In the genomic region with DNA sequence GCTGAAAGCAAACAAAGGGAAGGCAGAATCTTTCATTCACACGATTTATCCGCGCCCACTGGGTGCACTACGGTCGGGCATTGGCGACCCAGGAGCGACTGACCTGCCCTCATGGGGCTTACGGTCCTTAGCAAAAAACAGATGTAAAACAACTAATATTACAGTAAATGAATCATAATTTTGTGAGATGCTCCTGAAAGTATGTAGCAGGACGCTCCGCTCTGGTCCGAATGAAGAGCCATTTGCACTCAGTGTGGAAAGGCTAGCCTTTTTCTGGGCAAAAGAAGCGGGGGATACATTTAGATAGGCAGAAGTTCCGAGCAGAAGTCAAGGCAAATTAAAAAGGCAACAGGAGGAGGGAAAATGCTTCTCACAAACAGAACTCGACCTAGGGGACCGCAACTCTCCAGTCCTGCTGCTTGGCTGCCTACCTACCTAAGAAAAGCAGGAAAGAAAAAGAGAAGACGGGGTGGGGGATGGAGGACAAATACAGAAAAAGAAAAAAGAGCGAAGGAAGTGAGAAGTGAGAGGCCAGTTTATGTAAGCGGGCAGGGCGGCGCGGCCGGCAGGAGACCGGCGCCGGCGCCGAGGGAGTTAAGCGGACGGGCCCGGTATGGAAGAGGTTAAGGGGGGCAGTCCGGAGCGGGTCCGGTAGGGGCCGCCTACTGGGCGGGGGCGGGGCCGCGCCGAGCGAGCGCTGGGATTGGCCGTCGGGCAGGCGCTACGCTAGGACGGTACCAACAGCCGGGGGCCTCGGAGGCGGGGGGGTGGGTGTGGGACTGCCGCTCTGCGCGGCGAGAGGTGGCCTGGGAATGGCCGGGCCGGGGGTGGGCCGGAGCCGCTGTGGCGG, we compare ENCODE assay signal across 1 cellular context.
A peak's percentile ranks its signal among the peaks of the same experiment; 100 is the strongest.
TF ChIP-seq lines count a peak whose summit lies in the region.

TSS of gene FAM20B (plus strand) at position 770 of the 850 bp plus-strand sequence. CDS start 17,954 bp downstream, outside the sequence.

TF ChIP-seq in HepG2, 621 proteins besides CTCF, POLR2A, EP300 and RAD21 (continued from another document and continues in another):
- TF ChIP-seq THAP9 (CRISPR knock-in tag; IDR thresholded peaks at IDR 0.05; ENCODE audit: borderline replicate concordance) = no peak
- no peak for TF ChIP-seq TCF7 (IDR thresholded peaks at IDR 0.05; ENCODE audit: low read depth)
- TF ChIP-seq, protein P1, sequence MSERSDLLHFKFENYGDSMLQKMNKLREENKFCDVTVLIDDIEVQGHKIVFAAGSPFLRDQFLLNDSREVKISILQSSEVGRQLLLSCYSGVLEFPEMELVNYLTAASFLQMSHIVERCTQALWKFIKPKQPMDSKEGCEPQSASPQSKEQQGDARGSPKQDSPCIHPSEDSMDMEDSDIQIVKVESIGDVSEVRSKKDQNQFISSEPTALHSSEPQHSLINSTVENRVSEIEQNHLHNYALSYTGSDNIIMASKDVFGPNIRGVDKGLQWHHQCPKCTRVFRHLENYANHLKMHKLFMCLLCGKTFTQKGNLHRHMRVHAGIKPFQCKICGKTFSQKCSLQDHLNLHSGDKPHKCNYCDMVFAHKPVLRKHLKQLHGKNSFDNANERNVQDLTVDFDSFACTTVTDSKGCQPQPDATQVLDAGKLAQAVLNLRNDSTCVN (CRISPR knock-in tag; IDR thresholded peaks at IDR 0.05; ENCODE audit: borderline replicate concordance) = no peak
- no peak for TF ChIP-seq CHCHD3 (CRISPR knock-in tag; IDR thresholded peaks at IDR 0.05)
- no peak for TF ChIP-seq NONO (IDR thresholded peaks at IDR 0.05)
- no peak for TF ChIP-seq NONO (CRISPR knock-in tag; conservative IDR thresholded peaks at IDR 0.05)
- no peak for TF ChIP-seq YY1 (IDR thresholded peaks at IDR 0.05; ENCODE audit: insufficient read depth, insufficient replicate concordance, low read depth, low read length)
- TF ChIP-seq ZNF263 (CRISPR knock-in tag; IDR thresholded peaks at IDR 0.05) = no peak
- no peak for TF ChIP-seq ZNF75D (CRISPR knock-in tag; IDR thresholded peaks at IDR 0.05; ENCODE audit: borderline replicate concordance)
- TF ChIP-seq CREM (IDR thresholded peaks at IDR 0.05) = no peak
- no peak for TF ChIP-seq CREM (CRISPR knock-in tag; IDR thresholded peaks at IDR 0.05)
- TF ChIP-seq KDM5B (CRISPR knock-in tag; IDR thresholded peaks at IDR 0.05; ENCODE audit: borderline replicate concordance) = no peak
- no peak for TF ChIP-seq ZNF564 (CRISPR knock-in tag; IDR thresholded peaks at IDR 0.05)
- TF ChIP-seq, protein P2, sequence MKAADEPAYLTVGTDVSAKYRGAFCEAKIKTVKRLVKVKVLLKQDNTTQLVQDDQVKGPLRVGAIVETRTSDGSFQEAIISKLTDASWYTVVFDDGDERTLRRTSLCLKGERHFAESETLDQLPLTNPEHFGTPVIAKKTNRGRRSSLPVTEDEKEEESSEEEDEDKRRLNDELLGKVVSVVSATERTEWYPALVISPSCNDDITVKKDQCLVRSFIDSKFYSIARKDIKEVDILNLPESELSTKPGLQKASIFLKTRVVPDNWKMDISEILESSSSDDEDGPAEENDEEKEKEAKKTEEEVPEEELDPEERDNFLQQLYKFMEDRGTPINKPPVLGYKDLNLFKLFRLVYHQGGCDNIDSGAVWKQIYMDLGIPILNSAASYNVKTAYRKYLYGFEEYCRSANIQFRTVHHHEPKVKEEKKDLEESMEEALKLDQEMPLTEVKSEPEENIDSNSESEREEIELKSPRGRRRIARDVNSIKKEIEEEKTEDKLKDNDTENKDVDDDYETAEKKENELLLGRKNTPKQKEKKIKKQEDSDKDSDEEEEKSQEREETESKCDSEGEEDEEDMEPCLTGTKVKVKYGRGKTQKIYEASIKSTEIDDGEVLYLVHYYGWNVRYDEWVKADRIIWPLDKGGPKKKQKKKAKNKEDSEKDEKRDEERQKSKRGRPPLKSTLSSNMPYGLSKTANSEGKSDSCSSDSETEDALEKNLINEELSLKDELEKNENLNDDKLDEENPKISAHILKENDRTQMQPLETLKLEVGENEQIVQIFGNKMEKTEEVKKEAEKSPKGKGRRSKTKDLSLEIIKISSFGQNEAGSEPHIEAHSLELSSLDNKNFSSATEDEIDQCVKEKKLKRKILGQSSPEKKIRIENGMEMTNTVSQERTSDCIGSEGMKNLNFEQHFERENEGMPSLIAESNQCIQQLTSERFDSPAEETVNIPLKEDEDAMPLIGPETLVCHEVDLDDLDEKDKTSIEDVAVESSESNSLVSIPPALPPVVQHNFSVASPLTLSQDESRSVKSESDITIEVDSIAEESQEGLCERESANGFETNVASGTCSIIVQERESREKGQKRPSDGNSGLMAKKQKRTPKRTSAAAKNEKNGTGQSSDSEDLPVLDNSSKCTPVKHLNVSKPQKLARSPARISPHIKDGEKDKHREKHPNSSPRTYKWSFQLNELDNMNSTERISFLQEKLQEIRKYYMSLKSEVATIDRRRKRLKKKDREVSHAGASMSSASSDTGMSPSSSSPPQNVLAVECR (CRISPR knock-in tag; IDR thresholded peaks at IDR 0.05; ENCODE audit: borderline replicate concordance) = no peak
- TF ChIP-seq CEBPB (IDR thresholded peaks at IDR 0.05; ENCODE audit: borderline replicate concordance, low read depth, low read length) = no peak
- no peak for TF ChIP-seq NCOR1 (IDR thresholded peaks at IDR 0.05; ENCODE audit: borderline replicate concordance, low read length)
- TF ChIP-seq ZNF619 (CRISPR knock-in tag; IDR thresholded peaks at IDR 0.05) = no peak
- TF ChIP-seq MXD1 (CRISPR knock-in tag; IDR thresholded peaks at IDR 0.05) = no peak
- TF ChIP-seq AGO2 (optimal IDR thresholded peaks at IDR 0.05; ENCODE audit: low read depth, low read length) = no peak
- TF ChIP-seq HNRNPK (IDR thresholded peaks at IDR 0.05; ENCODE audit: low read depth, low read length, poor library complexity, severe bottlenecking) = no peak
- TF ChIP-seq, protein P3, sequence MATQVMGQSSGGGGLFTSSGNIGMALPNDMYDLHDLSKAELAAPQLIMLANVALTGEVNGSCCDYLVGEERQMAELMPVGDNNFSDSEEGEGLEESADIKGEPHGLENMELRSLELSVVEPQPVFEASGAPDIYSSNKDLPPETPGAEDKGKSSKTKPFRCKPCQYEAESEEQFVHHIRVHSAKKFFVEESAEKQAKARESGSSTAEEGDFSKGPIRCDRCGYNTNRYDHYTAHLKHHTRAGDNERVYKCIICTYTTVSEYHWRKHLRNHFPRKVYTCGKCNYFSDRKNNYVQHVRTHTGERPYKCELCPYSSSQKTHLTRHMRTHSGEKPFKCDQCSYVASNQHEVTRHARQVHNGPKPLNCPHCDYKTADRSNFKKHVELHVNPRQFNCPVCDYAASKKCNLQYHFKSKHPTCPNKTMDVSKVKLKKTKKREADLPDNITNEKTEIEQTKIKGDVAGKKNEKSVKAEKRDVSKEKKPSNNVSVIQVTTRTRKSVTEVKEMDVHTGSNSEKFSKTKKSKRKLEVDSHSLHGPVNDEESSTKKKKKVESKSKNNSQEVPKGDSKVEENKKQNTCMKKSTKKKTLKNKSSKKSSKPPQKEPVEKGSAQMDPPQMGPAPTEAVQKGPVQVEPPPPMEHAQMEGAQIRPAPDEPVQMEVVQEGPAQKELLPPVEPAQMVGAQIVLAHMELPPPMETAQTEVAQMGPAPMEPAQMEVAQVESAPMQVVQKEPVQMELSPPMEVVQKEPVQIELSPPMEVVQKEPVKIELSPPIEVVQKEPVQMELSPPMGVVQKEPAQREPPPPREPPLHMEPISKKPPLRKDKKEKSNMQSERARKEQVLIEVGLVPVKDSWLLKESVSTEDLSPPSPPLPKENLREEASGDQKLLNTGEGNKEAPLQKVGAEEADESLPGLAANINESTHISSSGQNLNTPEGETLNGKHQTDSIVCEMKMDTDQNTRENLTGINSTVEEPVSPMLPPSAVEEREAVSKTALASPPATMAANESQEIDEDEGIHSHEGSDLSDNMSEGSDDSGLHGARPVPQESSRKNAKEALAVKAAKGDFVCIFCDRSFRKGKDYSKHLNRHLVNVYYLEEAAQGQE (IDR thresholded peaks at IDR 0.05; ENCODE audit: borderline replicate concordance in 1 of 2, low read depth in 1 of 2, low read length in 2 of 2) = no peak
- no peak for TF ChIP-seq DMAP1 (CRISPR knock-in tag; IDR thresholded peaks at IDR 0.05)
- TF ChIP-seq ZNF777 (CRISPR knock-in tag; IDR thresholded peaks at IDR 0.05) = no peak
- TF ChIP-seq ZNF503 (CRISPR knock-in tag; IDR thresholded peaks at IDR 0.05) = no peak
- no peak for TF ChIP-seq ZNF281 (CRISPR knock-in tag; IDR thresholded peaks at IDR 0.05; ENCODE audit: borderline replicate concordance)
- peak; percentile 11; the same call in 1 of the 2 replicates for TF ChIP-seq ZNF333 (CRISPR knock-in tag; IDR thresholded peaks at IDR 0.05; ENCODE audit: borderline replicate concordance)
- TF ChIP-seq, protein P4, sequence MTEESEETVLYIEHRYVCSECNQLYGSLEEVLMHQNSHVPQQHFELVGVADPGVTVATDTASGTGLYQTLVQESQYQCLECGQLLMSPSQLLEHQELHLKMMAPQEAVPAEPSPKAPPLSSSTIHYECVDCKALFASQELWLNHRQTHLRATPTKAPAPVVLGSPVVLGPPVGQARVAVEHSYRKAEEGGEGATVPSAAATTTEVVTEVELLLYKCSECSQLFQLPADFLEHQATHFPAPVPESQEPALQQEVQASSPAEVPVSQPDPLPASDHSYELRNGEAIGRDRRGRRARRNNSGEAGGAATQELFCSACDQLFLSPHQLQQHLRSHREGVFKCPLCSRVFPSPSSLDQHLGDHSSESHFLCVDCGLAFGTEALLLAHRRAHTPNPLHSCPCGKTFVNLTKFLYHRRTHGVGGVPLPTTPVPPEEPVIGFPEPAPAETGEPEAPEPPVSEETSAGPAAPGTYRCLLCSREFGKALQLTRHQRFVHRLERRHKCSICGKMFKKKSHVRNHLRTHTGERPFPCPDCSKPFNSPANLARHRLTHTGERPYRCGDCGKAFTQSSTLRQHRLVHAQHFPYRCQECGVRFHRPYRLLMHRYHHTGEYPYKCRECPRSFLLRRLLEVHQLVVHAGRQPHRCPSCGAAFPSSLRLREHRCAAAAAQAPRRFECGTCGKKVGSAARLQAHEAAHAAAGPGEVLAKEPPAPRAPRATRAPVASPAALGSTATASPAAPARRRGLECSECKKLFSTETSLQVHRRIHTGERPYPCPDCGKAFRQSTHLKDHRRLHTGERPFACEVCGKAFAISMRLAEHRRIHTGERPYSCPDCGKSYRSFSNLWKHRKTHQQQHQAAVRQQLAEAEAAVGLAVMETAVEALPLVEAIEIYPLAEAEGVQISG (CRISPR knock-in tag; IDR thresholded peaks at IDR 0.05) = no peak
- no peak for TF ChIP-seq MBD4 (IDR thresholded peaks at IDR 0.05; ENCODE audit: borderline replicate concordance, low read length)
- TF ChIP-seq SAFB2 (CRISPR knock-in tag; IDR thresholded peaks at IDR 0.05; ENCODE audit: borderline replicate concordance, low read depth) = no peak
- no peak for TF ChIP-seq BRD4 (CRISPR knock-in tag; IDR thresholded peaks at IDR 0.05)
- TF ChIP-seq TARDBP (CRISPR knock-in tag; IDR thresholded peaks at IDR 0.05) = no peak
- no peak for TF ChIP-seq ZNF720 (CRISPR knock-in tag; IDR thresholded peaks at IDR 0.05)
